In genomic region chr1:39194398-39195051, GRCh38 we compare ENCODE assay signal across 8 cellular contexts. TPM values are rescaled to one million over a fixed set of nuclear protein-coding genes. Genes with fewer than 3 reads are reported as not detected.
DNase-seq lines count a peak whose midpoint lies in the region; ATAC-seq lines count a peak whose summit lies in the region.

No MANE protein-coding gene starts in this region.

- H3K4me1 Mint-ChIP-seq in activated T-helper 1 cell treated with anti-CD3 and anti-CD28 coated beads, Interleukin-12 subunit alpha, Interleukin-12 subunit beta, Interleukin-2, Interleukin-4 antibody, amounts not matched to agents 30 ng/mL and 10 ng/mL and 1 ng/mL, durations not matched to agents 14 hours and 24 hours and 36 hours (ENCODE audit: low read depth) = peaks cover 81% of the 10 kb centered on the region
- peaks cover 69% of the 10 kb centered on the region for H3K4me1 Mint-ChIP-seq in stimulated activated effector memory CD8-positive, alpha-beta T cell treated with anti-CD3 and anti-CD28 coated beads, Interleukin-12 subunit alpha, Interleukin-12 subunit beta, amount 100 ng/mL, for 72 hours

- no peaks in the 10 kb centered on the region for H3K27me3 Mint-ChIP-seq in activated T-helper 1 cell treated with anti-CD3 and anti-CD28 coated beads, Interleukin-12 subunit alpha, Interleukin-12 subunit beta, Interleukin-2, Interleukin-4 antibody, amounts not matched to agents 30 ng/mL and 10 ng/mL and 1 ng/mL, durations not matched to agents 14 hours and 24 hours and 36 hours (ENCODE audit: insufficient read depth)

- no peaks in the 10 kb centered on the region for H3K9me3 Mint-ChIP-seq in activated T-helper 1 cell treated with anti-CD3 and anti-CD28 coated beads, Interleukin-12 subunit alpha, Interleukin-12 subunit beta, Interleukin-2, Interleukin-4 antibody, amounts not matched to agents 30 ng/mL and 10 ng/mL and 1 ng/mL, durations not matched to agents 14 hours and 24 hours and 36 hours
- H3K9me3 Mint-ChIP-seq in stimulated activated effector memory CD8-positive, alpha-beta T cell treated with anti-CD3 and anti-CD28 coated beads, Interleukin-12 subunit alpha, Interleukin-12 subunit beta, amount 100 ng/mL, for 72 hours = no peaks in the 10 kb centered on the region

- peak overlapping the region; percentile 96 for H3K27ac Mint-ChIP-seq in activated T-helper 1 cell treated with anti-CD3 and anti-CD28 coated beads, Interleukin-12 subunit alpha, Interleukin-12 subunit beta, Interleukin-2, Interleukin-4 antibody, amounts not matched to agents 30 ng/mL and 10 ng/mL and 1 ng/mL, durations not matched to agents 14 hours and 24 hours and 36 hours
- peak overlapping the region; percentile 96 for H3K27ac Mint-ChIP-seq in stimulated activated effector memory CD8-positive, alpha-beta T cell treated with anti-CD3 and anti-CD28 coated beads, Interleukin-12 subunit alpha, Interleukin-12 subunit beta, amount 100 ng/mL, for 72 hours

- ATAC-seq in stimulated activated effector memory CD8-positive, alpha-beta T cell treated with anti-CD3 and anti-CD28 coated beads, Interleukin-12 subunit alpha, Interleukin-12 subunit beta, amount 100 ng/mL, for 72 hours = no peak
- ATAC-seq in GM21381 (IDR thresholded peaks at IDR 0.05; ENCODE audit: unreplicated experiment) = no peak

- intact Hi-C loops in activated T-helper 1 cell treated with anti-CD3 and anti-CD28 coated beads, Interleukin-12 subunit alpha, Interleukin-12 subunit beta, Interleukin-2, Interleukin-4 antibody, amounts not matched to agents 30 ng/mL and 10 ng/mL and 1 ng/mL, durations not matched to agents 14 hours and 24 hours and 36 hours (cut with micrococcal nuclease) = loop anchor here (5.0 kb wide), 4 partner anchors 133 to 337 kb away; partner anchors contain the start of genes AKIRIN1 and RRAGC

- peaks cover 4% of the 10 kb centered on the region for H3K36me3 Mint-ChIP-seq in activated T-helper 1 cell treated with anti-CD3 and anti-CD28 coated beads, Interleukin-12 subunit alpha, Interleukin-12 subunit beta, Interleukin-2, Interleukin-4 antibody, amounts not matched to agents 30 ng/mL and 10 ng/mL and 1 ng/mL, durations not matched to agents 14 hours and 24 hours and 36 hours (ENCODE audit: low read depth)
- H3K36me3 Mint-ChIP-seq in stimulated activated effector memory CD8-positive, alpha-beta T cell treated with anti-CD3 and anti-CD28 coated beads, Interleukin-12 subunit alpha, Interleukin-12 subunit beta, amount 100 ng/mL, for 72 hours = peaks cover 17% of the 10 kb centered on the region

- peak overlapping the region; percentile 58 for H3K4me3 Mint-ChIP-seq in activated T-helper 1 cell treated with anti-CD3 and anti-CD28 coated beads, Interleukin-12 subunit alpha, Interleukin-12 subunit beta, Interleukin-2, Interleukin-4 antibody, amounts not matched to agents 30 ng/mL and 10 ng/mL and 1 ng/mL, durations not matched to agents 14 hours and 24 hours and 36 hours
- peak overlapping the region; percentile 74 for H3K4me3 Mint-ChIP-seq in stimulated activated effector memory CD8-positive, alpha-beta T cell treated with anti-CD3 and anti-CD28 coated beads, Interleukin-12 subunit alpha, Interleukin-12 subunit beta, amount 100 ng/mL, for 72 hours

- peak; percentile 64 for DNase-seq in NCI-H2029 (lab: John Stamatoyannopoulos, UW)
- no peak for DNase-seq in NCI-H2029 treated with DMSO at 0.1 percent for 48 hours (lab: John Stamatoyannopoulos, UW)
- DNase-seq in activated T-helper 1 cell treated with anti-CD3 and anti-CD28 coated beads, Interleukin-12 subunit alpha, Interleukin-12 subunit beta, Interleukin-2, Interleukin-4 antibody, amounts not matched to agents 30 ng/mL and 10 ng/mL and 1 ng/mL, durations not matched to agents 14 hours and 24 hours and 36 hours (ENCODE audit: low spot score) = no peak
- peak; percentile 67 for DNase-seq in islet precursor cell
- no peak for DNase-seq in stimulated activated effector memory CD8-positive, alpha-beta T cell treated with anti-CD3 and anti-CD28 coated beads, Interleukin-12 subunit alpha, Interleukin-12 subunit beta, amount 100 ng/mL, for 72 hours (ENCODE audit: low spot score in 2 of 2)
- DNase-seq in GM19238 (ENCODE audit: insufficient read length, low spot score) = no peak
- no peak for DNase-seq in mucosa of gallbladder (ENCODE audit: low spot score)

RNA-seq across cellular contexts. Expression of gene MACF1, which starts 10.0 kb away (rescaled TPM):
- 224 and 226 TPM in 2 replicates for total RNA-seq in activated T-helper 1 cell treated with anti-CD3 and anti-CD28 coated beads, Interleukin-12 subunit alpha, Interleukin-12 subunit beta, Interleukin-2, Interleukin-4 antibody, amounts not matched to agents 30 ng/mL and 10 ng/mL and 1 ng/mL, durations not matched to agents 14 hours and 24 hours and 36 hours
- 404 TPM for total RNA-seq in mucosa of gallbladder

Comparison
In these comparisons a context has a peak if more than half of its experiments do, and no peak if none do; other contexts are left out.
1. DNase-seq: peak in NCI-H2029 (single experiment) and islet precursor cell (single experiment); none in NCI-H2029 treated with DMSO at 0.1 percent for 48 hours (single experiment), activated T-helper 1 cell treated with anti-CD3 and anti-CD28 coated beads, Interleukin-12 subunit alpha, Interleukin-12 subunit beta, Interleukin-2, Interleukin-4 antibody, amounts not matched to agents 30 ng/mL and 10 ng/mL and 1 ng/mL, durations not matched to agents 14 hours and 24 hours and 36 hours (single experiment), stimulated activated effector memory CD8-positive, alpha-beta T cell treated with anti-CD3 and anti-CD28 coated beads, Interleukin-12 subunit alpha, Interleukin-12 subunit beta, amount 100 ng/mL, for 72 hours (0 of 2), GM19238 (single experiment) and mucosa of gallbladder (single experiment).